ENCODE assay signal across 8 cellular contexts in the genomic region with DNA sequence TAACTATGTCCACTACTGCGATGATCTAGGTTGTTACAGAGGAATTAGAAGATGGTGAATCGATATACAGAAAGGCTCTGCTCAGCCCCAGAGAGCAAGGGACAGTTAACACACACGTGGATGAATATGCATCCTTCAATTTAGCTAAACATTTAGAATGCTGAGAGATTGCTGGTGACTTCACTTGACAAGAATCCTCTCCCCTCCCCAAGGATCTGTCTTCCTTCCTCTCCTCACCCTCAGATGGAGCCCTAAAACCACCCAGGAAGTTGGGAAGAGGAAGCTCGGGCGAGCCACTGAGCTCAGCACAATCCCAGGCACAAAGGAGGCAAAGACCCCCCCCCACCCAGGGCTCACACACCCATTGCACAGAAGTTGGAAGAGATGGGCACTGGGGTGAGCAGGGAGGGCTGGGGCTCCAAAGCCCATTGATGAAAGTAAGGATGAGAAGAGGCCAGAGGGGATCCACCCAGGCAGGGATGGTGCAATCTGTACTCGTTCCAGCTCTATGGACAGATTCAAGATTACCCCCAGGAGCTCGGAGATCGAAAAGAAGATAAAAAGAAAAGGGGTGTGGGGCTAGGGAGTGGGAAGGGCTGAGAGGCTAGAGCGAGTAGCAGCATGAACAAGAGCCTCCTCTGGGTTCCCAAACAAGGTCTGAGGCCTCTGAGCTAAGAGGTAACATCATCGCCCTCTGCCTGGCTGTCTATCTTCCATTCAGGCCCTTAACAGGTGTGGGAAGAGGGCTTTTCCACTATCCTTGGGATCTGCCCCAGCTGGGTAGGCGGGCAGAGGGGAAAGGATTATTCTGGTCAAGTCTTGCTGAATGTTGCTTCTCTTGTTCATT. TPM values are rescaled to one million over a fixed set of nuclear protein-coding genes. Genes with fewer than 3 reads are reported as not detected.
DNase-seq lines count a peak whose midpoint lies in the region; ATAC-seq and TF ChIP-seq lines count a peak whose summit lies in the region.

No MANE protein-coding gene starts in this region.

- H3K9me3 ChIP-seq in PC-3 (ENCODE audit: low read length) (no peaks in the 10 kb centered on the region), aorta (ENCODE audit: control insufficient read depth, low read length) (no peaks in the 10 kb centered on the region)

- ATAC-seq in PC-3 (peak; percentile 1; the same call in 1 of the 2 replicates), aorta (ENCODE audit: low FRiP score) (no peak), GM19351 (IDR thresholded peaks at IDR 0.05; ENCODE audit: unreplicated experiment) (no peak)

- CTCF ChIA-PET in PC-3 (lab: Charles Lee), result no interaction called here

- no peaks in the 10 kb centered on the region for H3K27me3 ChIP-seq in PC-3 (ENCODE audit: low read length)
- H3K27me3 ChIP-seq in mesendoderm (ENCODE audit: insufficient read depth, low read length, poor library complexity), result no peaks in the 10 kb centered on the region
- no peaks in the 10 kb centered on the region for H3K27me3 ChIP-seq in aorta (ENCODE audit: control insufficient read depth in 1 of 2, insufficient read depth in 2 of 2, low read length in 1 of 2)

- intact Hi-C loops in PC-3 (cut with micrococcal nuclease), result loop anchor here (5.0 kb wide), 2 partner anchors 120 to 145 kb away; a partner anchor contains a TSS
- intact Hi-C loops in aorta (cut with DNase I), result loop anchor here (2.0 to 5.0 kb wide), 3 partner anchors 40 to 85 kb away; a partner anchor contains a TSS

- peak overlapping the region; percentile 82 for H3K56ac ChIP-seq in mesendoderm (ENCODE audit: low read length)

- no peaks in the 10 kb centered on the region for H3K27me3 Mint-ChIP-seq in chondrocyte (ENCODE audit: low read depth)

- POLR2A ChIA-PET in PC-3 (lab: Charles Lee; ENCODE audit: unreplicated experiment), result interaction anchor here (0.6 kb wide), 3 partner anchors 83 to 193 kb away, joined by 4 to 6 read pairs (median 4); a partner anchor contains a TSS

- no peak overlapping the region for H3K23ac ChIP-seq in mesendoderm (ENCODE audit: low read length)

- H2BK5ac ChIP-seq in mesendoderm (ENCODE audit: low read length), result no peak overlapping the region

- H3K36me3 Mint-ChIP-seq in chondrocyte (ENCODE audit: low read depth), result peaks cover 11% of the 10 kb centered on the region

- TF ChIP-seq CTCF in PC-3 (conservative IDR thresholded peaks at IDR 0.05; ENCODE audit: low read depth, low read length) (no peak), chondrocyte (IDR thresholded peaks at IDR 0.05) (no peak)

- peaks cover 14% of the 10 kb centered on the region for H3K36me3 ChIP-seq in PC-3 (ENCODE audit: low read depth, low read length)
- H3K36me3 ChIP-seq in mesendoderm (ENCODE audit: control insufficient read depth, insufficient read depth, low read length), result peaks cover 3% of the 10 kb centered on the region
- H3K36me3 ChIP-seq in aorta (ENCODE audit: control insufficient read depth in 1 of 2, insufficient read depth in 2 of 2, low read length in 1 of 2), result peaks cover 0 to 12% of the 10 kb centered on the region in 2 donors

- DNase-seq in DMS53 (lab: John Stamatoyannopoulos, UW) (peak; percentile 62), DMS53 treated with DMSO at 0.1 percent for 48 hours (lab: John Stamatoyannopoulos, UW; ENCODE audit: unreplicated experiment) (no peak), PC-3 (peak; percentile 60), chondrocyte (ENCODE audit: low spot score) (no peak), mesendoderm (peak; percentile 75), aorta (no peak), NCI-H1417 (lab: John Stamatoyannopoulos, UW) (no peak)

- H3K4me2 ChIP-seq in PC-3 (ENCODE audit: low read length), result peak overlapping the region; percentile 91
- peak overlapping the region; percentile 70 for H3K4me2 ChIP-seq in mesendoderm (ENCODE audit: low read length)

- no peak overlapping the region for H4K8ac ChIP-seq in mesendoderm (ENCODE audit: low read depth, low read length)

- H4K5ac ChIP-seq in mesendoderm (ENCODE audit: low read length), result no peak overlapping the region

- no peak overlapping the region for H2BK15ac ChIP-seq in mesendoderm (replicated peaks; ENCODE audit: low read depth)

- H3K9me3 Mint-ChIP-seq in chondrocyte (ENCODE audit: low read depth), result peaks cover 5% of the 10 kb centered on the region

- peaks cover 41% of the 10 kb centered on the region for H3K79me2 ChIP-seq in PC-3 (ENCODE audit: low read length)
- H3K79me2 ChIP-seq in mesendoderm (ENCODE audit: control insufficient read depth, insufficient read depth, low read length), result peaks cover 9% of the 10 kb centered on the region

- no peak overlapping the region for H2AK5ac ChIP-seq in mesendoderm (ENCODE audit: low read length)

- TSS peak; percentile 62 for BruUV-seq in PC-3 (replicated peaks; lab: Mats Ljungman, UMichigan)

- no peaks in the 10 kb centered on the region for H3K79me1 ChIP-seq in mesendoderm (ENCODE audit: low read length)

- H3K4me1 ChIP-seq in PC-3 (ENCODE audit: insufficient read depth, low read length) (peaks cover 42% of the 10 kb centered on the region), mesendoderm (ENCODE audit: control insufficient read depth, low read depth, low read length) (peaks cover 4% of the 10 kb centered on the region), aorta (ENCODE audit: control insufficient read depth in 1 of 2, insufficient read depth in 2 of 2, low read length in 2 of 2) (no peaks in the 10 kb centered on the region)

- peak overlapping the region; percentile 91 for H3K9ac ChIP-seq in PC-3 (ENCODE audit: low read length)
- H3K9ac ChIP-seq in mesendoderm (ENCODE audit: low read length), result peak overlapping the region; percentile 79

- H3K9me2 ChIP-seq in PC-3 (replicated peaks; ENCODE audit: low read length), result no peaks in the 10 kb centered on the region

- H4K20me1 ChIP-seq in PC-3 (ENCODE audit: low read length), result no peaks in the 10 kb centered on the region

- H2BK120ac ChIP-seq in mesendoderm (ENCODE audit: low read depth, low read length), result no peak overlapping the region

- H3K27ac ChIP-seq in PC-3 (ENCODE audit: low read length) (peak overlapping the region; percentile 65), mesendoderm (ENCODE audit: low read depth, low read length) (peak overlapping the region; percentile 87), aorta (ENCODE audit: low read depth in 1 of 2, low read length in 2 of 2) (peak overlapping the region in 1 of 2 donors; percentile 93)

- no peaks in the 10 kb centered on the region for H3F3A ChIP-seq in PC-3 (ENCODE audit: low read length, unreplicated experiment)

- peak overlapping the region; percentile 96 for H3K27ac Mint-ChIP-seq in chondrocyte (ENCODE audit: unreplicated experiment)

- H3K18ac ChIP-seq in mesendoderm (ENCODE audit: low read length), result peak overlapping the region; percentile 82

- H3K4me3 Mint-ChIP-seq in chondrocyte (ENCODE audit: unreplicated experiment), result peak overlapping the region; percentile 90

- H2AFZ ChIP-seq in PC-3 (ENCODE audit: low read length), result peak overlapping the region; percentile 52; the same call in 1 of the 2 replicates

- H3K4me1 Mint-ChIP-seq in chondrocyte (ENCODE audit: low read depth), result peaks cover 30% of the 10 kb centered on the region

- no CpG with 5 or more reads among the region's 11 CpGs for WGBS in mesendoderm (ENCODE audit: extremely low coverage, insufficient coverage, low lambda C conversion rate)
- WGBS in aorta, 2 donors, result 2 to 23% methylated on average over 11 of the region's 11 CpGs

- H3K4me3 ChIP-seq in PC-3 (ENCODE audit: low read length) (peak overlapping the region; percentile 96), mesendoderm (ENCODE audit: low read length) (peak overlapping the region; percentile 58), aorta (ENCODE audit: low read length in 2 of 2) (peak overlapping the region; percentile 32 to 77)

- H3K4ac ChIP-seq in mesendoderm (ENCODE audit: low read depth, low read length), result peak overlapping the region; percentile 71

RNA-seq across cellular contexts. Expression of a gene that starts 1.3 kb away (rescaled TPM):
- total RNA-seq in PC-3 (2014; rRNA removed) (46.9 and 56.9 TPM in 2 replicates), chondrocyte (39.3 to 42.5 TPM (median 41.2 TPM) in 3 replicates), aorta (10 to 100 TPM; 67.7 to 70.6 TPM)
- 28.5 TPM for polyA plus RNA-seq in mesendoderm (2013, experiment 1 of 2)
- polyA plus RNA-seq in mesendoderm (2013, experiment 2 of 2), result 28.8 TPM
- 10 to 100 TPM; 23.4 to 47.0 TPM for polyA plus RNA-seq in aorta

RNA-seq across cellular contexts. Expression of a gene that starts 16.9 kb away (rescaled TPM):
- 5.3 and 7.1 TPM in 2 replicates for total RNA-seq in PC-3 (2014; rRNA removed)
- total RNA-seq in chondrocyte, result 6.9 to 7.7 TPM (median 7.3 TPM) in 3 replicates
- polyA plus RNA-seq in mesendoderm (2013, experiment 1 of 2), result 10.5 TPM
- polyA plus RNA-seq in mesendoderm (2013, experiment 2 of 2), result 10.8 TPM
- total RNA-seq in aorta, result 1 to 10 TPM; 5.1 to 7.6 TPM
- polyA plus RNA-seq in aorta, result 1 to 10 TPM; 4.3 to 6.4 TPM

RNA-seq across cellular contexts. Expression of a gene that starts 31.9 kb away (rescaled TPM):
- total RNA-seq in PC-3 (2014; rRNA removed), result 0.07 and 0.69 TPM in 2 replicates
- 51.9 to 58.3 TPM (median 53.4 TPM) in 3 replicates for total RNA-seq in chondrocyte
- polyA plus RNA-seq in mesendoderm (2013, experiment 1 of 2), result 11.3 TPM
- polyA plus RNA-seq in mesendoderm (2013, experiment 2 of 2), result 10.4 TPM
- total RNA-seq in aorta, result 10 to 100 TPM; 37.7 to 40.2 TPM
- 10 to 100 TPM; 30.8 to 54.3 TPM for polyA plus RNA-seq in aorta

RNA-seq across cellular contexts. Expression of a gene that starts 37.8 kb away (rescaled TPM):
- total RNA-seq in PC-3 (2014; rRNA removed) (27.2 and 34.8 TPM in 2 replicates), chondrocyte (49.2 to 63.0 TPM (median 49.3 TPM) in 3 replicates), aorta (10 to 100 TPM; 66.1 to 84.4 TPM)
- polyA plus RNA-seq in mesendoderm (2013, experiment 1 of 2), result 26.2 TPM
- polyA plus RNA-seq in mesendoderm (2013, experiment 2 of 2), result 25.9 TPM
- 100 to 1,000 TPM in 1 of 2 donors, 10 to 100 TPM in 1; 73.0 to 236 TPM for polyA plus RNA-seq in aorta

RNA-seq across cellular contexts. Expression of a gene that starts 39.8 kb away (rescaled TPM):
- total RNA-seq in PC-3 (2014; rRNA removed) (31.1 and 44.3 TPM in 2 replicates), chondrocyte (28.8 to 37.5 TPM (median 32.7 TPM) in 3 replicates), aorta (10 to 100 TPM; 46.1 to 53.7 TPM)
- polyA plus RNA-seq in mesendoderm (2013, experiment 1 of 2), result 16.5 TPM
- polyA plus RNA-seq in mesendoderm (2013, experiment 2 of 2), result 17.5 TPM
- 10 to 100 TPM; 17.3 to 37.2 TPM for polyA plus RNA-seq in aorta

Comparison
In these comparisons a context has a peak if more than half of its experiments do, and no peak if none do; other contexts are left out.
1. DNase-seq: peak in DMS53 (single experiment), PC-3 (single experiment) and mesendoderm (single experiment); none in DMS53 treated with DMSO at 0.1 percent for 48 hours (single experiment), chondrocyte (single experiment), aorta (0 of 2) and NCI-H1417 (0 of 3).
2. RNA of a gene that starts 31.9 kb away (total RNA-seq): 51.9 to 58.3 TPM in chondrocyte and 37.7 to 40.2 TPM in aorta; 0.07 to 0.69 TPM in PC-3; every median in the first group is over 10 times any median in the second.
3. Peak in every context shown above with its lines, with median percentiles within 50 percentile points of each other: H3K4me3 ChIP-seq.